9 cellular contexts compared by ENCODE assay signal in the genomic region with DNA sequence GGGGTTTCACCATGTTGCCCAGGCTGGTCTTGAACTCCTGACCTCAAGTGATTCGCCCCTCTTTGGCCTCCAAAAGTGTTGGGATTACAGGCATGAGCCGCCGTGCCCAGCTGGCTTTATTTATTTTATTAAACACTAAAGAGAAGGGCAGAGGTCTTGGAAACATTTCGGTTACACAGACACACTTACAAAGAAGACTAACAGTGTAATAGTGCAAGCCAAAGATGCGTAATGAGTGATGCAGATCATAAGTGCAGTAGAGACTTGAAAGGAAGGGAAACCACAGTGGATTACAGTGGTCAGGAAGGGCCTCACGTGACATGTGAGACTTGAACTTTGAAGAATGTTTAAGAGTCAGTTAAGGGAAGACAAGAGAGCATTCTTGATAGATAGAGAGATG. TPM values are rescaled to one million over a fixed set of nuclear protein-coding genes. Genes with fewer than 3 reads are reported as not detected.
DNase-seq lines count a peak whose midpoint lies in the region; FAIRE-seq and TF ChIP-seq lines count a peak whose summit lies in the region.
"Had no signal": no experiment of that assay in that cellular context is flagged by ENCODE, and none has a peak within 500 bp of the region (broad histone marks: within the 10 kb centered on the region; RNA-seq: fewer than 3 reads in every experiment).

No MANE protein-coding gene starts in this region.

- no peak overlapping the region for H4K8ac ChIP-seq in mesendoderm (ENCODE audit: low read depth, low read length)

- no peak overlapping the region for H2AK5ac ChIP-seq in mesendoderm (ENCODE audit: low read length)

- H3K4ac ChIP-seq in mesendoderm (ENCODE audit: low read depth, low read length), result no peak overlapping the region

- H2BK5ac ChIP-seq in mesendoderm (ENCODE audit: low read length), result no peak overlapping the region

- no peaks in the 10 kb centered on the region for H3K27me3 Mint-ChIP-seq in CD8-positive, alpha-beta memory T cell
- no peaks in the 10 kb centered on the region for H3K27me3 Mint-ChIP-seq in activated naive CD4-positive, alpha-beta T cell treated with anti-CD3 and anti-CD28 coated beads, Interleukin-2, amount 50 U/mL, for 24 hours

- H3K4me1 Mint-ChIP-seq in CD8-positive, alpha-beta memory T cell, result peaks cover 20 to 34% (median 31%) of the 10 kb centered on the region in 3 donors
- H3K4me1 Mint-ChIP-seq in activated naive CD4-positive, alpha-beta T cell treated with anti-CD3 and anti-CD28 coated beads, Interleukin-2, amount 50 U/mL, for 24 hours, result peaks cover 45% of the 10 kb centered on the region

- H3K9me3 Mint-ChIP-seq in CD8-positive, alpha-beta memory T cell, result no peaks in the 10 kb centered on the region
- peaks cover 6% of the 10 kb centered on the region for H3K9me3 Mint-ChIP-seq in activated naive CD4-positive, alpha-beta T cell treated with anti-CD3 and anti-CD28 coated beads, Interleukin-2, amount 50 U/mL, for 24 hours
- H3K9me3 Mint-ChIP-seq: nephron had no signal

- no peaks in the 10 kb centered on the region for H3K79me1 ChIP-seq in mesendoderm (ENCODE audit: low read length)

- CTCF ChIA-PET in CD8-positive, alpha-beta memory T cell (lab: Charles Lee), result interaction anchor here (1.0 to 1.4 kb wide), 4 partner anchors 12 to 57 kb away, joined by 3 to 6 read pairs (median 6); partner anchors contain the start of gene CFAP54

- H2BK15ac ChIP-seq in mesendoderm (replicated peaks; ENCODE audit: low read depth), result no peak overlapping the region

- DNase-seq in CD8-positive, alpha-beta memory T cell, result peak; percentile 64 to 89 (median 87)
- peak; percentile 99 for DNase-seq in HCEC 1CT
- DNase-seq in RPMI7951 (ENCODE audit: low read depth), result peak; percentile 95
- peak; percentile 69 for DNase-seq in small intestine
- DNase-seq in mesendoderm, result no peak
- DNase-seq in GM12891 (ENCODE audit: insufficient read length, low spot score), result no peak
- DNase-seq in RPMI8226, result no peak

- peaks cover 20% of the 10 kb centered on the region for H3K4me1 ChIP-seq in CD8-positive, alpha-beta memory T cell (ENCODE audit: insufficient read depth, low read length)
- H3K4me1 ChIP-seq in small intestine (ENCODE audit: control insufficient read depth in 2 of 2, insufficient read depth in 1 of 2, low read depth in 1 of 2, low read length in 1 of 2) (no peaks in the 10 kb centered on the region), mesendoderm (ENCODE audit: control insufficient read depth, low read depth, low read length) (no peaks in the 10 kb centered on the region)

- peak overlapping the region; percentile 4 to 59 (median 49) for H3K4me3 Mint-ChIP-seq in CD8-positive, alpha-beta memory T cell
- peak overlapping the region; percentile 16 for H3K4me3 Mint-ChIP-seq in activated naive CD4-positive, alpha-beta T cell treated with anti-CD3 and anti-CD28 coated beads, Interleukin-2, amount 50 U/mL, for 24 hours
- H3K4me3 Mint-ChIP-seq: nephron had no signal

- no peaks in the 10 kb centered on the region for H3K9me3 ChIP-seq in CD8-positive, alpha-beta memory T cell (ENCODE audit: low read length)
- H3K9me3 ChIP-seq in small intestine (ENCODE audit: control insufficient read depth, low read depth), result no peaks in the 10 kb centered on the region

- H3K79me2 ChIP-seq in mesendoderm (ENCODE audit: control insufficient read depth, insufficient read depth, low read length), result no peaks in the 10 kb centered on the region

- no peaks in the 10 kb centered on the region for H3K36me3 ChIP-seq in CD8-positive, alpha-beta memory T cell (ENCODE audit: insufficient read depth, low read length)
- H3K36me3 ChIP-seq in small intestine (ENCODE audit: control insufficient read depth in 2 of 2, insufficient read depth in 2 of 2, low read length in 2 of 2) (no peaks in the 10 kb centered on the region), mesendoderm (ENCODE audit: control insufficient read depth, insufficient read depth, low read length) (no peaks in the 10 kb centered on the region)

- no peak overlapping the region for H3K4me2 ChIP-seq in mesendoderm (ENCODE audit: low read length)

- H3K27ac Mint-ChIP-seq in CD8-positive, alpha-beta memory T cell, result peak overlapping the region; percentile 39 to 93 (median 84)
- H3K27ac Mint-ChIP-seq in activated naive CD4-positive, alpha-beta T cell treated with anti-CD3 and anti-CD28 coated beads, Interleukin-2, amount 50 U/mL, for 24 hours, result peak overlapping the region; percentile 57
- H3K27ac Mint-ChIP-seq: nephron had no signal

- no peaks in the 10 kb centered on the region for H3K36me3 Mint-ChIP-seq in CD8-positive, alpha-beta memory T cell
- no peaks in the 10 kb centered on the region for H3K36me3 Mint-ChIP-seq in activated naive CD4-positive, alpha-beta T cell treated with anti-CD3 and anti-CD28 coated beads, Interleukin-2, amount 50 U/mL, for 24 hours

- peak overlapping the region; percentile 44 for H3K27ac ChIP-seq in CD8-positive, alpha-beta memory T cell (ENCODE audit: low read depth, low read length)
- H3K27ac ChIP-seq in small intestine (ENCODE audit: low read depth in 1 of 2, low read length in 1 of 2) (peak overlapping the region in 1 of 2 donors; percentile 56), mesendoderm (ENCODE audit: low read depth, low read length) (no peak overlapping the region)

- no peak overlapping the region for H3K4me3 ChIP-seq in CD8-positive, alpha-beta memory T cell (ENCODE audit: low read length)
- no peak overlapping the region for H3K4me3 ChIP-seq in small intestine (ENCODE audit: low read depth in 1 of 2, low read length in 2 of 2)
- H3K4me3 ChIP-seq in mesendoderm (ENCODE audit: low read length), result no peak overlapping the region

- no peak overlapping the region for H3K18ac ChIP-seq in mesendoderm (ENCODE audit: low read length)

- H3K27me3 ChIP-seq in CD8-positive, alpha-beta memory T cell (ENCODE audit: insufficient read depth, low read length, poor library complexity, severe bottlenecking), result no peaks in the 10 kb centered on the region
- no peaks in the 10 kb centered on the region for H3K27me3 ChIP-seq in small intestine (ENCODE audit: control insufficient read depth in 2 of 2, insufficient read depth in 2 of 2, low read length in 2 of 2)
- no peaks in the 10 kb centered on the region for H3K27me3 ChIP-seq in mesendoderm (ENCODE audit: insufficient read depth, low read length, poor library complexity)

- FAIRE-seq in small intestine (lab: Jason Lieb, UNC) (no peak), GM12891 (lab: Jason Lieb, UNC) (no peak)

- TF ChIP-seq POLR2A in GM12891 (IDR thresholded peaks at IDR 0.05; ENCODE audit: low read depth, low read length), result no peak

- POLR2A ChIA-PET in CD8-positive, alpha-beta memory T cell (lab: Charles Lee), result interaction anchor here (0.7 to 1.0 kb wide), 3 partner anchors 9 to 134 kb away, joined by 3 to 7 read pairs (median 6); no protein-coding TSS in a partner anchor

- H3K56ac ChIP-seq in mesendoderm (ENCODE audit: low read length), result no peak overlapping the region

- H3K9ac ChIP-seq in mesendoderm (ENCODE audit: low read length), result no peak overlapping the region

- no peak overlapping the region for H2BK120ac ChIP-seq in mesendoderm (ENCODE audit: low read depth, low read length)

- 41 to 66% (median 46%) methylated on average over 6 of the region's 6 CpGs for WGBS in small intestine, 3 donors
- no CpG with 5 or more reads among the region's 6 CpGs for WGBS in mesendoderm (ENCODE audit: extremely low coverage, insufficient coverage, low lambda C conversion rate)

- H4K5ac ChIP-seq in mesendoderm (ENCODE audit: low read length), result no peak overlapping the region

- H3K23ac ChIP-seq in mesendoderm (ENCODE audit: low read length), result no peak overlapping the region

TF ChIP-seq in GM12891, 5 proteins besides CTCF, POLR2A, EP300 and RAD21:
- no peak for TF ChIP-seq POU2F2 (IDR thresholded peaks at IDR 0.05; ENCODE audit: low read depth, low read length)
- TF ChIP-seq SPI1 (IDR thresholded peaks at IDR 0.05; ENCODE audit: low read depth, low read length), result no peak
- TF ChIP-seq TAF1 (IDR thresholded peaks at IDR 0.05; ENCODE audit: low read depth, low read length), result no peak
- no peak for TF ChIP-seq POLR2AphosphoS5 (IDR thresholded peaks at IDR 0.05; ENCODE audit: low read depth, low read length)

RNA-seq across cellular contexts. Expression of gene CDK17, which starts 33.9 kb away (rescaled TPM):
- 10 to 100 TPM; 34.6 to 36.0 TPM for total RNA-seq in CD8-positive, alpha-beta memory T cell
- polyA plus RNA-seq in CD8-positive, alpha-beta memory T cell, result 40.0 TPM
- total RNA-seq in RPMI7951 (2014; rRNA removed; shearing (Covaris generic)), result 26.0 and 26.2 TPM in 2 replicates
- polyA plus RNA-seq in small intestine, result 1 to 10 TPM; 7.6 to 8.5 (median 8.3) TPM
- polyA plus RNA-seq in mesendoderm (2013, experiment 1 of 2), result 12.7 TPM
- 12.7 TPM for polyA plus RNA-seq in mesendoderm (2013, experiment 2 of 2)
- polyA plus RNA-seq in GM12891 (2012; ENCODE audit: low read depth, missing spikeins), result 9.3 TPM

RNA-seq across cellular contexts. Expression of gene CFAP54, which starts 55.3 kb away (rescaled TPM):
- under 1 TPM; 0.66 to 0.88 TPM for total RNA-seq in CD8-positive, alpha-beta memory T cell
- polyA plus RNA-seq in CD8-positive, alpha-beta memory T cell, result 0.08 TPM
- total RNA-seq in RPMI7951 (2014; rRNA removed; shearing (Covaris generic)), result 0.48 and 0.68 TPM in 2 replicates
- polyA plus RNA-seq in small intestine, result under 1 TPM in 1 of 3 donors, not detected in 2; 0.31 TPM
- 0.10 TPM for polyA plus RNA-seq in mesendoderm (2013, experiment 1 of 2)
- 0.15 TPM for polyA plus RNA-seq in mesendoderm (2013, experiment 2 of 2)
- 0.32 TPM for polyA plus RNA-seq in GM12891 (2012; ENCODE audit: low read depth, missing spikeins)

Comparison
In these comparisons a context has a peak if more than half of its experiments do, and no peak if none do; other contexts are left out.
1. DNase-seq: peak in CD8-positive, alpha-beta memory T cell (5 of 5), HCEC 1CT (single experiment), RPMI7951 (single experiment) and small intestine (single experiment); none in mesendoderm (single experiment), GM12891 (single experiment) and RPMI8226 (single experiment).